ENCODE assay signal across 8 cellular contexts in genomic region chr3:86990734-86991481, GRCh38. TPM values are rescaled to one million over a fixed set of nuclear protein-coding genes. Genes with fewer than 3 reads are reported as not detected.
DNase-seq lines count a peak whose midpoint lies in the region; FAIRE-seq and TF ChIP-seq lines count a peak whose summit lies in the region.

A gene with protein sequence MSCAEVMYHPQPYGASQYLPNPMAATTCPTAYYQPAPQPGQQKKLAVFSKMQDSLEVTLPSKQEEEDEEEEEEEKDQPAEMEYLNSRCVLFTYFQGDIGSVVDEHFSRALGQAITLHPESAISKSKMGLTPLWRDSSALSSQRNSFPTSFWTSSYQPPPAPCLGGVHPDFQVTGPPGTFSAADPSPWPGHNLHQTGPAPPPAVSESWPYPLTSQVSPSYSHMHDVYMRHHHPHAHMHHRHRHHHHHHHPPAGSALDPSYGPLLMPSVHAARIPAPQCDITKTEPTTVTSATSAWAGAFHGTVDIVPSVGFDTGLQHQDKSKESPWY (minus strand): TSS chr3:86991149. CDS start chr3:86990743, 406 bp downstream.

- H3K27me3 Mint-ChIP-seq in type B pancreatic cell: peaks cover 29% of the 10 kb centered on the region

- peak within 1 kb of the TSS; percentile 47; the same call in 1 of the 2 replicates for H3K27ac ChIP-seq in HEK293 (ENCODE audit: extremely low read depth, low read depth, low read length)
- H3K27ac ChIP-seq in SJSA1: peak within 1 kb of the TSS; percentile 80
- H3K27ac ChIP-seq in mesodermal cell (ENCODE audit: low read depth, low read length, severe bottlenecking): peak within 1 kb of the TSS; percentile 23

- H3K4me1 ChIP-seq in HEK293 (ENCODE audit: control insufficient read depth, insufficient read depth, low read length) (no peaks in the 10 kb centered on the region), SJSA1 (replicated peaks) (peaks cover 68% of the 10 kb centered on the region), mesodermal cell (ENCODE audit: control insufficient read depth, insufficient read depth, low read length, poor library complexity, severe bottlenecking) (peaks cover 25% of the 10 kb centered on the region)

- H3K27me3 ChIP-seq in SJSA1 (replicated peaks): no peaks in the 10 kb centered on the region

- POLR2A ChIA-PET in HEK293 (lab: Yijun Ruan, JAX): interaction anchor here (0.7 to 1.5 kb wide), 3 partner anchors 13 to 150 kb away, joined by 3 to 7 read pairs (median 4); no protein-coding TSS in a partner anchor

- TF ChIP-seq CTCF in HEK293 (tag by site-specific recombination; IDR thresholded peaks at IDR 0.05) (peak; percentile 32; the same call in 1 of the 2 replicates), epithelial cell of esophagus (IDR thresholded peaks at IDR 0.05; ENCODE audit: insufficient read depth, low read depth, low read length, missing control alignments) (peak; percentile 28), type B pancreatic cell (conservative IDR thresholded peaks at IDR 0.05) (peak; percentile 52)

- FAIRE-seq in GM12892 (lab: Jason Lieb, UNC): no peak

- WGBS in mesodermal cell (ENCODE audit: insufficient coverage in 2 of 2), 2 experiments: 0% methylated on average over 37 to 68 of the region's 77 CpGs

- peak within 1 kb of the TSS; percentile 95 for H3K27ac Mint-ChIP-seq in type B pancreatic cell

- DNase-seq in COLO668 (lab: John Stamatoyannopoulos, UW; ENCODE audit: unreplicated experiment) (peak; percentile 57), SJSA1 (ENCODE audit: low read depth in 1 of 2, low spot score in 2 of 2) (peak; percentile 72 to 83), epithelial cell of esophagus (ENCODE audit: low read depth) (peak; percentile 86), type B pancreatic cell (ENCODE audit: extremely low spot score, unreplicated experiment) (peak; percentile 76), GM12892 (ENCODE audit: insufficient read length) (no peak), NK-92 (lab: John Stamatoyannopoulos, UW; ENCODE audit: unreplicated experiment) (no peak)

- no peaks in the 10 kb centered on the region for H3K9me3 ChIP-seq in HEK293 (ENCODE audit: control insufficient read depth, insufficient read depth, low read depth, low read length)
- H3K9me3 ChIP-seq in SJSA1 (replicated peaks): no peaks in the 10 kb centered on the region
- no peaks in the 10 kb centered on the region for H3K9me3 ChIP-seq in mesodermal cell (ENCODE audit: control insufficient read depth, low read length)

- H3K36me3 ChIP-seq in HEK293 (ENCODE audit: control insufficient read depth in 2 of 2, insufficient read depth in 1 of 2, low read length in 2 of 2): no peaks in the 10 kb centered on the region
- peaks cover 5% of the 10 kb centered on the region; the same call in 1 of the 2 replicates for H3K36me3 ChIP-seq in SJSA1
- H3K36me3 ChIP-seq in mesodermal cell (ENCODE audit: control insufficient read depth, insufficient read depth, low read length): no peaks in the 10 kb centered on the region

- peak within 1 kb of the TSS; percentile 78 for H3K4me3 ChIP-seq in HEK293 (ENCODE audit: low read depth, low read length)
- H3K4me3 ChIP-seq in SJSA1: peak within 1 kb of the TSS; percentile 92
- peak within 1 kb of the TSS; percentile 70 for H3K4me3 ChIP-seq in epithelial cell of esophagus (ENCODE audit: low read length)
- H3K4me3 ChIP-seq in mesodermal cell (ENCODE audit: extremely low read depth, insufficient read depth, low read length, poor library complexity, severe bottlenecking): peak within 1 kb of the TSS; percentile 59

- H3K4me3 Mint-ChIP-seq in type B pancreatic cell: peak within 1 kb of the TSS; percentile 93

- peaks cover 18% of the 10 kb centered on the region for H3K4me1 Mint-ChIP-seq in type B pancreatic cell (ENCODE audit: unreplicated experiment)

- H3K9me3 Mint-ChIP-seq in type B pancreatic cell: peaks cover 5% of the 10 kb centered on the region

- no peaks in the 10 kb centered on the region for H3K36me3 Mint-ChIP-seq in type B pancreatic cell

- CTCF ChIA-PET in HEK293 (lab: Yijun Ruan, JAX): interaction anchor here (0.7 kb wide), 1 partner anchor 9 kb away, joined by 4 read pairs; no protein-coding TSS in a partner anchor

- TF ChIP-seq POLR2A in GM12892 (IDR thresholded peaks at IDR 0.05; ENCODE audit: low read depth, low read length): no peak

TF ChIP-seq in HEK293, 187 proteins besides CTCF, POLR2A, EP300 and RAD21 (continues in another document):
- no peak for TF ChIP-seq ZNF223 (tag by site-specific recombination; IDR thresholded peaks at IDR 0.05)
- 0 out of 2 replicates have a peak, but pooled peaks have one; percentile 31 for TF ChIP-seq ZNF600 (tag by site-specific recombination; IDR thresholded peaks at IDR 0.05)
- TF ChIP-seq YY2 (tag by site-specific recombination; IDR thresholded peaks at IDR 0.05): no peak
- no peak for TF ChIP-seq ZNF302 (tag by site-specific recombination; IDR thresholded peaks at IDR 0.05; ENCODE audit: low read depth)
- no peak for TF ChIP-seq PRDM2 (tag by site-specific recombination; IDR thresholded peaks at IDR 0.05; ENCODE audit: borderline replicate concordance)
- peak; percentile 84 for TF ChIP-seq ZBTB8A (tag by site-specific recombination; IDR thresholded peaks at IDR 0.05)
- TF ChIP-seq ZNF707 (tag by site-specific recombination; IDR thresholded peaks at IDR 0.05): no peak
- peak; percentile 33; the same call in 1 of the 2 replicates for TF ChIP-seq ZXDB (tag by site-specific recombination; IDR thresholded peaks at IDR 0.05)
- TF ChIP-seq ZNF639 (tag by site-specific recombination; IDR thresholded peaks at IDR 0.05): no peak
- TF ChIP-seq ZBTB6 (tag by site-specific recombination; IDR thresholded peaks at IDR 0.05): no peak
- no peak for TF ChIP-seq ZNF23 (tag by site-specific recombination; IDR thresholded peaks at IDR 0.05; ENCODE audit: borderline replicate concordance)
- no peak for TF ChIP-seq ZNF548 (tag by site-specific recombination; IDR thresholded peaks at IDR 0.05)
- TF ChIP-seq GFI1B (tag by site-specific recombination; IDR thresholded peaks at IDR 0.05): no peak
- no peak for TF ChIP-seq ZNF146 (tag by site-specific recombination; IDR thresholded peaks at IDR 0.05)

RNA-seq across cellular contexts. Expression of the gene that starts here (rescaled TPM):
- total RNA-seq in SJSA1 (2014; rRNA removed; shearing (Covaris generic)): 11.3 and 17.1 TPM in 2 replicates
- polyA plus RNA-seq in mesodermal cell (2013, experiment 1 of 2): 1.1 TPM
- polyA plus RNA-seq in mesodermal cell (2013, experiment 2 of 2): 1.0 TPM
- total RNA-seq in type B pancreatic cell (ENCODE audit: low replicate concordance): 11.1 and 25.3 TPM in 2 replicates
- polyA plus RNA-seq in GM12892 (2012; ENCODE audit: missing spikeins): not detected

Comparison
In these comparisons a context has a peak if more than half of its experiments do, and no peak if none do; other contexts are left out.
1. DNase-seq: peak in COLO668 (single experiment), SJSA1 (2 of 2), epithelial cell of esophagus (single experiment) and type B pancreatic cell (single experiment); none in GM12892 (single experiment) and NK-92 (single experiment).
2. H3K27ac ChIP-seq: peak in every context shown above with its lines; median percentile 80 in SJSA1; 47 in HEK293; 23 in mesodermal cell.
3. Peak in every context shown above with its lines, with median percentiles within 50 percentile points of each other: H3K4me3 ChIP-seq and CTCF ChIP-seq.